ENCODE assay signal across 13 cellular contexts in genomic region chr13:23268441-23268840, GRCh38.
DNase-seq lines count a peak whose midpoint lies in the region; ATAC-seq and TF ChIP-seq lines count a peak whose summit lies in the region.
"Had no signal": no experiment of that assay in that cellular context is flagged by ENCODE, and none has a peak within 500 bp of the region (broad histone marks: within the 10 kb centered on the region; RNA-seq: fewer than 3 reads in every experiment).

No MANE protein-coding gene starts in this region.

- no peak overlapping the region for H3K4me3 Mint-ChIP-seq in HFFc6

- 55 to 79% methylated on average over 1 of the region's 1 CpG for WGBS in thyroid gland, 2 donors
- 68% methylated on average over 1 of the region's 1 CpG for WGBS in right cardiac atrium

- H3K27me3 Mint-ChIP-seq in HFFc6 (ENCODE audit: insufficient read depth), result peaks cover 8% of the 10 kb centered on the region; the same call in 1 of the 2 replicates

- H3K27ac ChIP-seq in thyroid gland, result no peak overlapping the region
- no peak overlapping the region for H3K27ac ChIP-seq in right cardiac atrium (ENCODE audit: low read length)

- H3K4me3 ChIP-seq in thyroid gland (replicated peaks in 1 of 3) (no peak overlapping the region), right cardiac atrium (ENCODE audit: low read length) (no peak overlapping the region)

- H3K4me1 Mint-ChIP-seq in HFFc6 (ENCODE audit: low read depth), result no peaks in the 10 kb centered on the region

- no peaks in the 10 kb centered on the region for H3K36me3 Mint-ChIP-seq in HFFc6 (ENCODE audit: low read depth)

- intact Hi-C loops in thyroid gland (cut with DNase I), result no loop called here
- intact Hi-C loops in right cardiac atrium (cut with DNase I), result no loop called here

- H3K27me3 ChIP-seq in thyroid gland (no peaks in the 10 kb centered on the region), right cardiac atrium (ENCODE audit: control insufficient read depth, insufficient read depth) (no peaks in the 10 kb centered on the region)

- ATAC-seq in GM21447 (IDR thresholded peaks at IDR 0.05; ENCODE audit: unreplicated experiment), result peak; percentile 75
- peak; percentile 77 for ATAC-seq in HG03457 (IDR thresholded peaks at IDR 0.05; ENCODE audit: unreplicated experiment)
- ATAC-seq in right cardiac atrium, result no peak

- no peak overlapping the region for H3K27ac Mint-ChIP-seq in HFFc6

- H3K36me3 ChIP-seq in thyroid gland, result no peaks in the 10 kb centered on the region

- TF ChIP-seq POLR2A in thyroid gland (IDR thresholded peaks at IDR 0.05), result no peak

- H3K9me3 ChIP-seq in thyroid gland, result no peaks in the 10 kb centered on the region
- no peaks in the 10 kb centered on the region for H3K9me3 ChIP-seq in right cardiac atrium (ENCODE audit: control insufficient read depth, low read length)

- H3K4me1 ChIP-seq in thyroid gland (no peaks in the 10 kb centered on the region), right cardiac atrium (ENCODE audit: control insufficient read depth, insufficient read depth, low read length) (peaks cover 3% of the 10 kb centered on the region)

- no peaks in the 10 kb centered on the region for H3K9me3 Mint-ChIP-seq in HFFc6

- DNase-seq in activated CD4-positive, alpha-beta T cell treated with anti-CD3 and anti-CD28 coated beads for 24 hours (ENCODE audit: low read depth in 2 of 2), result peak; percentile 0 to 2
- DNase-seq in activated CD4-positive, alpha-beta T cell treated with anti-CD3 and anti-CD28 coated beads, Interleukin-2, amount 50 U/mL, for 1 hour, result no peak
- peak; percentile 25 for DNase-seq in stimulated activated CD4-positive, alpha-beta T cell treated with anti-CD3 and anti-CD28 coated beads, Interleukin-4, amount 100 ng/mL, for 24 hours
- DNase-seq in thyroid gland, result no peak
- DNase-seq in right cardiac atrium, result no peak
- DNase-seq in HFFc6, result no peak
- DNase-seq: anterior cingulate cortex, DMS53, NCI-H2029 treated with DMSO at 0.1 percent for 48 hours, small intestine, trophoblast cell had no signal

- TF ChIP-seq CTCF in thyroid gland (IDR thresholded peaks at IDR 0.05), result no peak
- TF ChIP-seq CTCF in HFFc6 (IDR thresholded peaks at IDR 0.05), result no peak

Comparison
In these comparisons a context has a peak if more than half of its experiments do, and no peak if none do; other contexts are left out.
1. DNase-seq: peak in activated CD4-positive, alpha-beta T cell treated with anti-CD3 and anti-CD28 coated beads for 24 hours (2 of 2) and stimulated activated CD4-positive, alpha-beta T cell treated with anti-CD3 and anti-CD28 coated beads, Interleukin-4, amount 100 ng/mL, for 24 hours (single experiment); none in activated CD4-positive, alpha-beta T cell treated with anti-CD3 and anti-CD28 coated beads, Interleukin-2, amount 50 U/mL, for 1 hour (single experiment), thyroid gland (0 of 2), right cardiac atrium (0 of 3) and HFFc6 (single experiment).
2. ATAC-seq: peak in GM21447 (single experiment) and HG03457 (single experiment); none in right cardiac atrium (0 of 2).